ENCODE assay signal across 22 cellular contexts in genomic region chr5:153275697-153276096, GRCh38.
"Had no signal": no experiment of that assay in that cellular context is flagged by ENCODE, and none has a peak within 500 bp of the region (broad histone marks: within the 10 kb centered on the region; RNA-seq: fewer than 3 reads in every experiment).

No MANE protein-coding gene starts in this region.

- H3K79me2 ChIP-seq: hepatocyte had no signal

- H3K4me3 Mint-ChIP-seq: dendritic cell treated with granulocyte-macrophage colony-stimulating factor and Interleukin-4, amounts not matched to agents 40 ng/mL and 50 ng/mL, for 4 days; immature natural killer cell; mesothelial cell of epicardium; naive B cell had no signal

- DNase-seq: colonic mucosa; cortex of kidney; effector CD4-positive, alpha-beta T cell; effector memory CD4-positive, alpha-beta T cell; immature natural killer cell; left lung; left ventricle myocardium superior; lower lobe of right lung; naive B cell had no signal

- H3K4me3 ChIP-seq: colonic mucosa, dorsolateral prefrontal cortex, esophagus muscularis mucosa, gastroesophageal sphincter, heart left ventricle, hepatocyte, left lung, lower lobe of right lung, mucosa of descending colon had no signal

- H3K4me1 Mint-ChIP-seq: immature natural killer cell, mesothelial cell of epicardium, naive B cell had no signal

- FAIRE-seq: endothelial cell of umbilical vein, frontal cortex, islet of Langerhans had no signal

- ATAC-seq: gastroesophageal sphincter, heart left ventricle, left cardiac atrium, left lung, left ventricle myocardium superior, lower lobe of right lung, mucosa of descending colon had no signal

- H3K4me2 ChIP-seq: hepatocyte had no signal

- H3K9me3 ChIP-seq: colonic mucosa, esophagus muscularis mucosa, gastroesophageal sphincter, heart left ventricle, left lung, lower lobe of right lung had no signal

- H3K27ac Mint-ChIP-seq: dendritic cell treated with granulocyte-macrophage colony-stimulating factor and Interleukin-4, amounts not matched to agents 40 ng/mL and 50 ng/mL, for 4 days; immature natural killer cell; mesothelial cell of epicardium; naive B cell had no signal

- H3K27ac ChIP-seq: colonic mucosa, dorsolateral prefrontal cortex, esophagus muscularis mucosa, foreskin keratinocyte, gastroesophageal sphincter, heart left ventricle, hepatocyte, left lung, lower lobe of right lung had no signal

- H3K27me3 Mint-ChIP-seq: dendritic cell treated with granulocyte-macrophage colony-stimulating factor and Interleukin-4, amounts not matched to agents 40 ng/mL and 50 ng/mL, for 4 days; naive B cell had no signal

- H3K36me3 Mint-ChIP-seq: immature natural killer cell, mesothelial cell of epicardium, naive B cell had no signal

- H3K36me3 ChIP-seq: colonic mucosa, esophagus muscularis mucosa, gastroesophageal sphincter, heart left ventricle, left lung, lower lobe of right lung had no signal

- H2AFZ ChIP-seq: hepatocyte had no signal

- H3K27me3 ChIP-seq: colonic mucosa, dorsolateral prefrontal cortex, esophagus muscularis mucosa, foreskin keratinocyte, gastroesophageal sphincter, heart left ventricle, hepatocyte, left lung had no signal

- H3K9me3 Mint-ChIP-seq: dendritic cell treated with granulocyte-macrophage colony-stimulating factor and Interleukin-4, amounts not matched to agents 40 ng/mL and 50 ng/mL, for 4 days; mesothelial cell of epicardium had no signal

- H3K4me1 ChIP-seq: colonic mucosa, esophagus muscularis mucosa, foreskin keratinocyte, gastroesophageal sphincter, heart left ventricle, left lung, lower lobe of right lung had no signal
